Comparison of ENCODE assay signal across 14 cellular contexts in the genomic region with DNA sequence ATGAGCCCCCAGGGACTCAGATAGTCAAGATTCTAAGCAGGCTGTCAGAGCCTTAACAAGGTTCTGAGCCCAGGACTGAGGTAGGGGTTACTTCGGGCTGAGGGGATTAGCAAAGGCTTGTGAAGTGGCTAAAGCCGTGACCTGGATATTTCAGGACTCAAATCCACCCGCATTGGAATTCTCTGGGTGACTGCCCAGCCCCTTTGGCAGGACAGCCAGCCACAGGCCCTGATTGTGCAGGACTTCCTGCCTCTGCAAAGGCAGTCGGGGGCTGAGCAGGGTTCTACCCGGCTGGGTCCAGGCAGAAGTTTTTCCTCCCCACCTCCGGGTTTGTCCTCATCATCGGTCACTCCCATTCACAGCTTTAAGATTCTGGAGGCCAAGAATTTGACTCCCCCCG. TPM values are rescaled to one million over a fixed set of nuclear protein-coding genes. Genes with fewer than 3 reads are reported as not detected.
DNase-seq lines count a peak whose midpoint lies in the region; ATAC-seq and TF ChIP-seq lines count a peak whose summit lies in the region.
"Had no signal": no experiment of that assay in that cellular context is flagged by ENCODE, and none has a peak within 500 bp of the region (broad histone marks: within the 10 kb centered on the region; RNA-seq: fewer than 3 reads in every experiment).

A gene with protein sequence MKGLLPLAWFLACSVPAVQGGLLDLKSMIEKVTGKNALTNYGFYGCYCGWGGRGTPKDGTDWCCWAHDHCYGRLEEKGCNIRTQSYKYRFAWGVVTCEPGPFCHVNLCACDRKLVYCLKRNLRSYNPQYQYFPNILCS (plus strand): TSS at position 263 of the 400 bp plus-strand sequence. CDS start 14,637 bp downstream, outside the sequence.

- no peaks in the 10 kb centered on the region for H3K9me3 ChIP-seq in right atrium auricular region
- H3K9me3 ChIP-seq in Caco-2, result no peaks in the 10 kb centered on the region
- no peaks in the 10 kb centered on the region for H3K9me3 ChIP-seq in PC-3 (ENCODE audit: low read length)
- H3K9me3 ChIP-seq: tibial nerve had no signal

- H3F3A ChIP-seq in PC-3 (ENCODE audit: low read length, unreplicated experiment), result no peaks in the 10 kb centered on the region

- H3K36me3 ChIP-seq in right atrium auricular region (peaks cover 9% of the 10 kb centered on the region), Caco-2 (ENCODE audit: control insufficient read depth, insufficient read depth, low read length) (no peaks in the 10 kb centered on the region), PC-3 (ENCODE audit: low read depth, low read length) (no peaks in the 10 kb centered on the region)
- H3K36me3 ChIP-seq: tibial nerve had no signal

- TF ChIP-seq CTCF in AG09309 (IDR thresholded peaks at IDR 0.05; ENCODE audit: control insufficient read depth, insufficient read depth, low read depth, low read length, missing control alignments) (no peak), right atrium auricular region (IDR thresholded peaks at IDR 0.05) (no peak), Caco-2 (IDR thresholded peaks at IDR 0.05; ENCODE audit: insufficient read depth in 1 of 2, low read depth in 1 of 2, low read length in 1 of 2, severe bottlenecking in 1 of 2, unreplicated experiment in 1 of 2) (no peak), PC-3 (conservative IDR thresholded peaks at IDR 0.05; ENCODE audit: low read depth, low read length) (no peak)

- H3K4me1 Mint-ChIP-seq in Caco-2 (ENCODE audit: low read depth, unreplicated experiment), result no peaks in the 10 kb centered on the region

- H3K27ac Mint-ChIP-seq in Caco-2 (ENCODE audit: unreplicated experiment), result no peak within 1 kb of the TSS

- H4K20me1 ChIP-seq in PC-3 (ENCODE audit: low read length), result no peaks in the 10 kb centered on the region

- H3K4me2 ChIP-seq in PC-3 (ENCODE audit: low read length), result no peak within 1 kb of the TSS

- no peaks in the 10 kb centered on the region for H3K27me3 ChIP-seq in right atrium auricular region
- H3K27me3 ChIP-seq in Caco-2 (replicated peaks; ENCODE audit: control insufficient read depth, insufficient read depth, low read length), result no peaks in the 10 kb centered on the region
- no peaks in the 10 kb centered on the region for H3K27me3 ChIP-seq in PC-3 (ENCODE audit: low read length)
- H3K27me3 ChIP-seq: tibial nerve had no signal

- H3K9ac ChIP-seq in PC-3 (ENCODE audit: low read length), result no peak within 1 kb of the TSS

- H3K4me3 ChIP-seq in AG09309 (ENCODE audit: control insufficient read depth, low read depth, low read length) (no peak within 1 kb of the TSS), right atrium auricular region (peak within 1 kb of the TSS; percentile 51 to 55), Caco-2 (ENCODE audit: low read depth, low read length) (no peak within 1 kb of the TSS), PC-3 (ENCODE audit: low read length) (no peak within 1 kb of the TSS)
- H3K4me3 ChIP-seq: tibial nerve had no signal

- POLR2A ChIA-PET in Caco-2 (lab: Charles Lee), result no interaction called here
- POLR2A ChIA-PET in PC-3 (lab: Charles Lee; ENCODE audit: unreplicated experiment), result no interaction called here

- no peaks in the 10 kb centered on the region for H3K27me3 Mint-ChIP-seq in Caco-2 (ENCODE audit: insufficient read depth, unreplicated experiment)

- peaks cover 2 to 55% of the 10 kb centered on the region in 2 donors for H3K4me1 ChIP-seq in right atrium auricular region
- H3K4me1 ChIP-seq in Caco-2, result no peaks in the 10 kb centered on the region
- peaks cover 7% of the 10 kb centered on the region; the same call in 1 of the 2 replicates for H3K4me1 ChIP-seq in PC-3 (ENCODE audit: insufficient read depth, low read length)

- no peak for ATAC-seq in PC-3
- no peak for ATAC-seq in HG03159 (IDR thresholded peaks at IDR 0.05; ENCODE audit: unreplicated experiment)

- H2AFZ ChIP-seq in PC-3 (ENCODE audit: low read length), result no peak within 1 kb of the TSS

- H3K4me3 Mint-ChIP-seq in Caco-2 (ENCODE audit: unreplicated experiment), result no peak within 1 kb of the TSS

- H3K9me2 ChIP-seq in PC-3 (replicated peaks; ENCODE audit: low read length), result no peaks in the 10 kb centered on the region

- intact Hi-C loops in posterior cingulate gyrus (cut with DNase I) (no loop called here), Caco-2 (cut with micrococcal nuclease; ENCODE audit: unreplicated experiment) (no loop called here), PC-3 (cut with micrococcal nuclease) (no loop called here)

- BruUV-seq in Caco-2 (replicated peaks; lab: Mats Ljungman, UMichigan), result no TSS peak
- BruUV-seq in PC-3 (replicated peaks; lab: Mats Ljungman, UMichigan), result no TSS peak

- no peaks in the 10 kb centered on the region for H3K9me3 Mint-ChIP-seq in Caco-2 (ENCODE audit: unreplicated experiment)

- no peaks in the 10 kb centered on the region for H3K79me2 ChIP-seq in PC-3 (ENCODE audit: low read length)

- CTCF ChIA-PET in Caco-2 (lab: Charles Lee), result no interaction called here
- CTCF ChIA-PET in PC-3 (lab: Charles Lee), result no interaction called here

- peak within 1 kb of the TSS; percentile 88 to 91 for H3K27ac ChIP-seq in right atrium auricular region
- no peak within 1 kb of the TSS for H3K27ac ChIP-seq in PC-3 (ENCODE audit: low read length)
- H3K27ac ChIP-seq: tibial nerve had no signal

- DNase-seq in AG09309 (ENCODE audit: low read depth), result peak; percentile 11
- DNase-seq in astrocyte of the hippocampus (ENCODE audit: low read depth, low spot score), result peak; percentile 85
- peak; percentile 92 for DNase-seq in right atrium auricular region (ENCODE audit: low spot score)
- peak in 6 of 10 donors; percentile 7 to 56 (median 38) for DNase-seq in posterior cingulate gyrus
- DNase-seq in GM19238 (ENCODE audit: insufficient read length, low spot score), result no peak
- no peak for DNase-seq in Caco-2
- DNase-seq in PC-3, result no peak
- DNase-seq: activated CD4-positive, CD25-positive, alpha-beta regulatory T cell treated with anti-CD3 and anti-CD28 coated beads, Interleukin-2, amount 50 U/mL, for 72 hours; activated naive CD4-positive, alpha-beta T cell treated with Interleukin-2 at 50 U/mL for 16 hours; NCI-H2081; RPMI8226; stimulated activated CD4-positive, alpha-beta T cell treated with anti-CD3 and anti-CD28 coated beads, Interleukin-1b, Interleukin-23, amount 100 ng/mL, for 48 hours had no signal

- no peaks in the 10 kb centered on the region for H3K36me3 Mint-ChIP-seq in Caco-2 (ENCODE audit: insufficient read depth, unreplicated experiment)

RNA-seq across cellular contexts. Expression of the gene that starts here (rescaled TPM):
- total RNA-seq in right atrium auricular region, result 100 to 1,000 TPM; 115 to 149 TPM
- not detected in 2 replicates for total RNA-seq in Caco-2 (2022)
- not detected in 2 replicates for total RNA-seq in PC-3 (2014; rRNA removed)

Comparison
In these comparisons a context has a peak if more than half of its experiments do, and no peak if none do; other contexts are left out.
1. RNA of the gene that starts here (total RNA-seq): 115 to 149 TPM in right atrium auricular region; not detected in Caco-2 and not detected in PC-3; every median in the first group is over 100 times any median in the second.
2. DNase-seq: peak in AG09309 (single experiment), astrocyte of the hippocampus (single experiment), right atrium auricular region (single experiment) and posterior cingulate gyrus (6 of 10); none in GM19238 (single experiment), Caco-2 (0 of 2) and PC-3 (single experiment).
3. H3K4me3 ChIP-seq: peak in right atrium auricular region (2 of 2); none in AG09309 (single experiment), Caco-2 (single experiment) and PC-3 (single experiment).